ENCODE assay signal across 7 cellular contexts in the genomic region with DNA sequence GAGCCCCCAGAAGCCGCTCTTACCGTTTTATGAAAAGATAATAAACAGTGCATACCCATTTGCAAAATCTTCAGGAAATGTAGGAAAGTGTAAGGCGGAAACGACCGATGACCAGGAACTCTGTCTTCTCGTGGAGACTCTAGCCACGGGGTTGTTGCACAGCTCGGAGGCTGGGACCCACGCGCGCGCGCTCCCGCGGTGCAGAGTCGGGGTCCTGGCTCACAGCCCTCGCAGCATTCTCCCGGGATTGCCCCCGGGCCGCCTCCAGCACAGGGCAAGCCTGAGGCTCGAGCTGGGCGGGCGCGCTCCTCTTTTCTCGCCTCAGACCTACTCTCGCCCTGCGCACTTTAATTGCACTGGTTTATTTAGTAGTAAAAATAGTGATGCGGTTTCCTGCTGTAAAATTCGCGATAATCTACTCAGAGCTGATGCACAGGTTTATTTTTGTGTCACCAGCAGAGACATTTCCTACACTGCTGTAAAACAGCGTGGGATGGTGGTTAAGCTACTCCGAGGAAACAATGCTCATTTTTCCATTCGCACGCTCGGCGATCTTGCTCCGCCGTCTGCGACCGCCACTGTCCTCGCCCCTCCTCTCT. TPM values are rescaled to one million over a fixed set of nuclear protein-coding genes. Genes with fewer than 3 reads are reported as not detected.
DNase-seq lines count a peak whose midpoint lies in the region; ATAC-seq and TF ChIP-seq lines count a peak whose summit lies in the region.
"Had no signal": no experiment of that assay in that cellular context is flagged by ENCODE, and none has a peak within 500 bp of the region (broad histone marks: within the 10 kb centered on the region; RNA-seq: fewer than 3 reads in every experiment).

No MANE protein-coding gene starts in this region.

- peaks cover 29% of the 10 kb centered on the region for H3K4me1 ChIP-seq in vagina

- DNase-seq in lower leg skin (ENCODE audit: low spot score in 2 of 2), result no peak
- no peak for DNase-seq in vagina (ENCODE audit: extremely low spot score in 2 of 2)
- no peak for DNase-seq in NCI-H187 (lab: John Stamatoyannopoulos, UW)
- no peak for DNase-seq in NCI-H1930 (lab: John Stamatoyannopoulos, UW)

- peaks cover 59% of the 10 kb centered on the region for H3K36me3 Mint-ChIP-seq in activated T-helper 17 cell treated with anti-CD3 and anti-CD28 coated beads, Interleukin-2, amount 50 U/mL, for 72 hours (ENCODE audit: low read depth)

- peaks cover 25% of the 10 kb centered on the region for H3K4me1 Mint-ChIP-seq in activated T-helper 17 cell treated with anti-CD3 and anti-CD28 coated beads, Interleukin-2, amount 50 U/mL, for 72 hours

- peak overlapping the region; percentile 100 for H3K27ac Mint-ChIP-seq in activated T-helper 17 cell treated with anti-CD3 and anti-CD28 coated beads, Interleukin-2, amount 50 U/mL, for 72 hours

- no peak for TF ChIP-seq CTCF in lower leg skin (IDR thresholded peaks at IDR 0.05)
- no peak for TF ChIP-seq CTCF in vagina (IDR thresholded peaks at IDR 0.05)

- H3K9me3 ChIP-seq in vagina, result no peaks in the 10 kb centered on the region

- peak overlapping the region; percentile 93 for H3K27ac ChIP-seq in vagina

- ATAC-seq in activated T-helper 17 cell treated with anti-CD3 and anti-CD28 coated beads, Interleukin-2, amount 50 U/mL, for 72 hours (replicated peaks), result peak; percentile 36

- peak; percentile 27 for TF ChIP-seq POLR2A in GM15510 (IDR thresholded peaks at IDR 0.05; ENCODE audit: borderline replicate concordance, extremely low read depth, insufficient read length)
- TF ChIP-seq POLR2A in lower leg skin (IDR thresholded peaks at IDR 0.05), result no peak
- no peak for TF ChIP-seq POLR2A in vagina (IDR thresholded peaks at IDR 0.05)

- H3K27me3 Mint-ChIP-seq in activated T-helper 17 cell treated with anti-CD3 and anti-CD28 coated beads, Interleukin-2, amount 50 U/mL, for 72 hours, result no peaks in the 10 kb centered on the region

- H3K4me3 ChIP-seq in lower leg skin (ENCODE audit: low read depth, poor library complexity, severe bottlenecking) (peak overlapping the region; percentile 91), vagina (peak overlapping the region; percentile 83 to 86)

- intact Hi-C loops in lower leg skin (cut with DNase I; ENCODE audit: low total_unique reads), result no loop called here
- intact Hi-C loops in vagina (cut with DNase I), result loop anchor here (10.0 kb wide), 1 partner anchor 325 kb away; the partner anchor contains the start of gene ZFP62

- WGBS in lower leg skin, 2 donors, result 0 to 1% methylated on average over 41 of the region's 41 CpGs

- no peaks in the 10 kb centered on the region for H3K36me3 ChIP-seq in vagina

- peak overlapping the region; percentile 97 for H3K4me3 Mint-ChIP-seq in activated T-helper 17 cell treated with anti-CD3 and anti-CD28 coated beads, Interleukin-2, amount 50 U/mL, for 72 hours

- peaks cover 5% of the 10 kb centered on the region for H3K9me3 Mint-ChIP-seq in activated T-helper 17 cell treated with anti-CD3 and anti-CD28 coated beads, Interleukin-2, amount 50 U/mL, for 72 hours

- no peaks in the 10 kb centered on the region for H3K27me3 ChIP-seq in vagina

RNA-seq across cellular contexts. Expression of gene TRIM7, which starts 15.5 kb away (rescaled TPM):
- 1 to 10 TPM; 2.7 to 5.9 TPM for total RNA-seq in activated T-helper 17 cell treated with anti-CD3 and anti-CD28 coated beads, Interleukin-2, amount 50 U/mL, for 72 hours
- 100 to 1,000 TPM in 2 of 4 donors, 10 to 100 TPM in 2; 77.2 to 144 (median 89.8) TPM for total RNA-seq in lower leg skin
- 21.6 TPM for total RNA-seq in vagina

RNA-seq across cellular contexts. Expression of gene TRIM41, which starts 33.6 kb away (rescaled TPM):
- 10 to 100 TPM; 27.1 to 30.8 TPM for total RNA-seq in activated T-helper 17 cell treated with anti-CD3 and anti-CD28 coated beads, Interleukin-2, amount 50 U/mL, for 72 hours
- 10 to 100 TPM; 14.7 to 19.8 (median 18.0) TPM for total RNA-seq in lower leg skin
- total RNA-seq in vagina, result 7.9 TPM

RNA-seq across cellular contexts. Expression of gene OR2V2, which starts 42.1 kb away (rescaled TPM):
- total RNA-seq in activated T-helper 17 cell treated with anti-CD3 and anti-CD28 coated beads, Interleukin-2, amount 50 U/mL, for 72 hours, result not detected
- total RNA-seq in lower leg skin (not detected), vagina (not detected)
- total RNA-seq: T-helper 1 cell treated with Interleukin-12 subunit alpha and Interleukin-12 subunit beta and Interleukin-4 antibody, amounts not matched to agents 30 ng/mL and 1 ng/mL, for 36 hours had no signal

RNA-seq across cellular contexts. Expression of gene RACK1, which starts 54.2 kb away (rescaled TPM):
- 1,000 to 10,000 TPM; 2,150 to 2,706 TPM for total RNA-seq in activated T-helper 17 cell treated with anti-CD3 and anti-CD28 coated beads, Interleukin-2, amount 50 U/mL, for 72 hours
- 1,000 to 10,000 TPM; 3,064 to 4,085 (median 3,503) TPM for total RNA-seq in lower leg skin
- 3,043 TPM for total RNA-seq in vagina

RNA-seq across cellular contexts. Expression of gene OR2V1, which starts 58.5 kb away (rescaled TPM):
- not detected for total RNA-seq in activated T-helper 17 cell treated with anti-CD3 and anti-CD28 coated beads, Interleukin-2, amount 50 U/mL, for 72 hours
- total RNA-seq in lower leg skin (not detected), vagina (not detected)
- total RNA-seq: T-helper 1 cell treated with Interleukin-12 subunit alpha and Interleukin-12 subunit beta and Interleukin-4 antibody, amounts not matched to agents 30 ng/mL and 1 ng/mL, for 36 hours had no signal
